ENCODE assay signal across 8 cellular contexts in the genomic region with DNA sequence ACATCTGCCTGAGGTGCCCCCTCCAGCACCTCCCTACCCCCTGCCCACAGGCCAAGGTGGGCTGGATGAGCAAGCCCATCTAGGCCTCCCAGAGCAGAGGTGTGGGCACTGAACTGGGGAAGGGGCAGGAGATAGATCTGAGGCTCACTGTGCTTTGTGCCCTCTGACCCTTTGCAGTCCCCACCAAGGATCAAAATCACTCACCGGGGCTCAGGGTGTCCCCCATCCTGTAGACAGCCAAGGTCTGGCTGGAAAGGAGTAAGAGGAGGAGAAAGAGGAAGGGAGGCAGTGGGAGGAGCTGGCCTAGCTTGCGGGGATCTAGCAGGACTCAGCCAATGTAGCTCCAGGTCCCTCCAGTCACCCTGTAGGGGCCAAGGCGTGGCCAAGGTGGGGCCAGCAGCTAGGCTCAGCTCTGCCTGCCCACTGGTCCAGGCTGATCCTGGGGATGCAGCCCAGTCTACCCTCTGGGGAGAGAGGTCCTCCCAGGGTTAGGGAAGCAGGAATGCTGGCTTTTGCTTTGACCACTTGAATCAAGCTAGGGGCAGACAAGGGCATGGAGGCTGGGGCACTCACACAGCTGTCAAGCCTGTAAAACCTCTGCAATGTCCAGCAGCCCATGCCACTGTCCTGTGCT. TPM values are rescaled to one million over a fixed set of nuclear protein-coding genes. Genes with fewer than 3 reads are reported as not detected.
DNase-seq lines count a peak whose midpoint lies in the region; ATAC-seq and TF ChIP-seq lines count a peak whose summit lies in the region.

No MANE protein-coding gene starts in this region.

- H3K27ac Mint-ChIP-seq in effector memory CD8-positive, alpha-beta T cell, result peak overlapping the region; percentile 12 to 67
- peak overlapping the region; percentile 85 to 89 for H3K27ac Mint-ChIP-seq in natural killer cell treated with Interleukin-12 subunit alpha and Interleukin-12 subunit beta and Interleukin-15 and Interleukin-18, amount 100 ng/mL, for 72 hours

- no peak for TF ChIP-seq CTCF in OCI-LY1 (IDR thresholded peaks at IDR 0.05; ENCODE audit: low read length)

- no peaks in the 10 kb centered on the region for H3K79me2 ChIP-seq in OCI-LY1 (ENCODE audit: insufficient read depth, low read length)

- intact Hi-C loops in posterior vena cava (cut with DNase I), result no loop called here

- H3K9ac ChIP-seq in ES-I3 (ENCODE audit: low read depth, low read length), result peak overlapping the region; percentile 76; the same call in 1 of the 2 replicates
- peak overlapping the region; percentile 61; the same call in 1 of the 2 replicates for H3K9ac ChIP-seq in OCI-LY1 (ENCODE audit: low read length)

- no peak overlapping the region for H2AFZ ChIP-seq in OCI-LY1 (ENCODE audit: low read length)

- H3K27me3 Mint-ChIP-seq in effector memory CD8-positive, alpha-beta T cell, result no peaks in the 10 kb centered on the region
- H3K27me3 Mint-ChIP-seq in natural killer cell treated with Interleukin-12 subunit alpha and Interleukin-12 subunit beta and Interleukin-15 and Interleukin-18, amount 100 ng/mL, for 72 hours, result no peaks in the 10 kb centered on the region

- no peak for DNase-seq in effector memory CD8-positive, alpha-beta T cell
- no peak for DNase-seq in natural killer cell treated with Interleukin-12 subunit alpha and Interleukin-12 subunit beta and Interleukin-15 and Interleukin-18, amount 100 ng/mL, for 72 hours (ENCODE audit: low spot score)
- no peak for DNase-seq in HuH-7 (ENCODE audit: low spot score)
- DNase-seq in posterior vena cava (ENCODE audit: low spot score), result no peak

- no peaks in the 10 kb centered on the region for H3K27me3 ChIP-seq in OCI-LY1 (ENCODE audit: insufficient read depth, low read length)

- H3K4me2 ChIP-seq in OCI-LY1 (ENCODE audit: low read length), result peak overlapping the region; percentile 81

- H3K4me1 ChIP-seq in ES-I3 (ENCODE audit: insufficient read depth, low read length), result peaks cover 31% of the 10 kb centered on the region
- peaks cover 33% of the 10 kb centered on the region for H3K4me1 ChIP-seq in OCI-LY1 (ENCODE audit: insufficient read depth, low read length, severe bottlenecking)

- no peaks in the 10 kb centered on the region for H4K20me1 ChIP-seq in OCI-LY1 (ENCODE audit: insufficient read depth, low read length)

- peaks cover 24% of the 10 kb centered on the region for H3K36me3 ChIP-seq in ES-I3 (ENCODE audit: insufficient read depth, low read length)
- H3K36me3 ChIP-seq in OCI-LY1 (ENCODE audit: insufficient read depth, low read length), result 0 out of 2 replicates have a peak, but pooled peaks cover 2% of the 10 kb centered on the region

- H3K4me1 Mint-ChIP-seq in effector memory CD8-positive, alpha-beta T cell (ENCODE audit: low read depth in 2 of 2), result peaks cover 19 to 23% of the 10 kb centered on the region in 2 donors
- peaks cover 17 to 21% of the 10 kb centered on the region in 2 donors for H3K4me1 Mint-ChIP-seq in natural killer cell treated with Interleukin-12 subunit alpha and Interleukin-12 subunit beta and Interleukin-15 and Interleukin-18, amount 100 ng/mL, for 72 hours (ENCODE audit: low read depth in 2 of 2)

- peaks cover 3% of the 10 kb centered on the region for H3K36me3 Mint-ChIP-seq in effector memory CD8-positive, alpha-beta T cell (ENCODE audit: insufficient read depth)
- peaks cover 6% of the 10 kb centered on the region for H3K36me3 Mint-ChIP-seq in natural killer cell treated with Interleukin-12 subunit alpha and Interleukin-12 subunit beta and Interleukin-15 and Interleukin-18, amount 100 ng/mL, for 72 hours

- no peak overlapping the region for H3K27ac ChIP-seq in OCI-LY1 (ENCODE audit: low read depth, low read length, poor library complexity, severe bottlenecking)

- no peak for ATAC-seq in effector memory CD8-positive, alpha-beta T cell (replicated peaks)
- ATAC-seq in natural killer cell treated with Interleukin-12 subunit alpha and Interleukin-12 subunit beta and Interleukin-15 and Interleukin-18, amount 100 ng/mL, for 72 hours, result no peak
- ATAC-seq in GM21737 (IDR thresholded peaks at IDR 0.05; ENCODE audit: unreplicated experiment) (no peak), HG02588 (IDR thresholded peaks at IDR 0.05; ENCODE audit: unreplicated experiment) (no peak)

- no peaks in the 10 kb centered on the region for H3K9me3 Mint-ChIP-seq in effector memory CD8-positive, alpha-beta T cell
- no peaks in the 10 kb centered on the region for H3K9me3 Mint-ChIP-seq in natural killer cell treated with Interleukin-12 subunit alpha and Interleukin-12 subunit beta and Interleukin-15 and Interleukin-18, amount 100 ng/mL, for 72 hours

- H3K4me3 ChIP-seq in OCI-LY1 (ENCODE audit: low read depth, low read length, poor library complexity, severe bottlenecking), result peak overlapping the region; percentile 72

- no peaks in the 10 kb centered on the region for H3K9me3 ChIP-seq in ES-I3 (ENCODE audit: control insufficient read depth, insufficient read depth, low read length)
- no peaks in the 10 kb centered on the region for H3K9me3 ChIP-seq in OCI-LY1 (ENCODE audit: low read length)

- H3K9me2 ChIP-seq in OCI-LY1 (ENCODE audit: low read depth, low read length), result no peaks in the 10 kb centered on the region

- peak overlapping the region; percentile 91 to 92 for H3K4me3 Mint-ChIP-seq in effector memory CD8-positive, alpha-beta T cell
- peak overlapping the region; percentile 97 for H3K4me3 Mint-ChIP-seq in natural killer cell treated with Interleukin-12 subunit alpha and Interleukin-12 subunit beta and Interleukin-15 and Interleukin-18, amount 100 ng/mL, for 72 hours

- no peaks in the 10 kb centered on the region for H3F3A ChIP-seq in OCI-LY1 (ENCODE audit: insufficient read depth, low read length)

RNA-seq across cellular contexts. Expression of a gene that starts 1.8 kb away (rescaled TPM):
- total RNA-seq in natural killer cell treated with Interleukin-12 subunit alpha and Interleukin-12 subunit beta and Interleukin-15 and Interleukin-18, amount 100 ng/mL, for 72 hours, result 10 to 100 TPM; 32.9 to 84.4 TPM
- total RNA-seq in posterior vena cava, result 10 to 100 TPM; 82.6 to 90.1 TPM

RNA-seq across cellular contexts. Expression of a gene that starts 13.6 kb away (rescaled TPM):
- not detected for total RNA-seq in natural killer cell treated with Interleukin-12 subunit alpha and Interleukin-12 subunit beta and Interleukin-15 and Interleukin-18, amount 100 ng/mL, for 72 hours
- total RNA-seq in posterior vena cava, result not detected

RNA-seq across cellular contexts. Expression of a gene that starts 22.7 kb away (rescaled TPM):
- 10 to 100 TPM; 11.4 to 44.7 TPM for total RNA-seq in natural killer cell treated with Interleukin-12 subunit alpha and Interleukin-12 subunit beta and Interleukin-15 and Interleukin-18, amount 100 ng/mL, for 72 hours
- total RNA-seq in posterior vena cava, result 10 to 100 TPM; 19.2 to 29.8 TPM

RNA-seq across cellular contexts. Expression of a gene that starts 30.0 kb away (rescaled TPM):
- 100 to 1,000 TPM; 259 to 316 TPM for total RNA-seq in natural killer cell treated with Interleukin-12 subunit alpha and Interleukin-12 subunit beta and Interleukin-15 and Interleukin-18, amount 100 ng/mL, for 72 hours
- total RNA-seq in posterior vena cava, result 10 to 100 TPM; 30.4 to 31.8 TPM

RNA-seq across cellular contexts. Expression of a gene that starts 32.6 kb away (rescaled TPM):
- total RNA-seq in natural killer cell treated with Interleukin-12 subunit alpha and Interleukin-12 subunit beta and Interleukin-15 and Interleukin-18, amount 100 ng/mL, for 72 hours, result 1 to 10 TPM; 2.2 to 2.3 TPM
- 1 to 10 TPM; 1.1 to 3.0 TPM for total RNA-seq in posterior vena cava
